25 cellular contexts compared by ENCODE assay signal in genomic region chr5:135873831-135874230, GRCh38. TPM values are rescaled to one million over a fixed set of nuclear protein-coding genes. Genes with fewer than 3 reads are reported as not detected.
"Had no signal": no experiment of that assay in that cellular context is flagged by ENCODE, and none has a peak within 500 bp of the region (broad histone marks: within the 10 kb centered on the region; RNA-seq: fewer than 3 reads in every experiment).

No MANE protein-coding gene starts in this region.

- H3K4me2 ChIP-seq: KMS-11 had no signal

- H3K36me3 Mint-ChIP-seq: activated naive CD8-positive, alpha-beta T cell treated with anti-CD3 and anti-CD28 coated beads, Interleukin-2, amount 10 ng/mL, durations not matched to agents 7 days and 5 days had no signal

- H3K27ac Mint-ChIP-seq: activated CD4-positive, alpha-beta memory T cell treated with anti-CD3 and anti-CD28 coated beads, Interleukin-2, amount 10 ng/mL, durations not matched to agents 7 days and 5 days; activated CD4-positive, alpha-beta T cell treated with anti-CD3 and anti-CD28 coated beads for 36 hours; activated naive CD8-positive, alpha-beta T cell treated with anti-CD3 and anti-CD28 coated beads, Interleukin-2, amount 10 ng/mL, durations not matched to agents 7 days and 5 days; activated T-cell treated with anti-CD3 and anti-CD28 coated beads, Interleukin-2, amount 50 U/mL, for 72 hours had no signal

- H3K27me3 ChIP-seq: adrenal gland had no signal

- H3K27ac ChIP-seq: adrenal gland, coronary artery, KMS-11, SK-N-MC, WERI-Rb-1 had no signal

- H3K4me3 ChIP-seq: adrenal gland, coronary artery, MG63, SK-N-MC had no signal

- ATAC-seq: activated CD4-positive, alpha-beta T cell treated with anti-CD3 and anti-CD28 coated beads for 36 hours; activated T-cell treated with anti-CD3 and anti-CD28 coated beads, Interleukin-2, amount 50 U/mL, for 72 hours had no signal

- H3K4me3 Mint-ChIP-seq: activated CD4-positive, alpha-beta memory T cell treated with anti-CD3 and anti-CD28 coated beads, Interleukin-2, amount 10 ng/mL, durations not matched to agents 7 days and 5 days; activated CD4-positive, alpha-beta T cell treated with anti-CD3 and anti-CD28 coated beads for 36 hours; activated naive CD8-positive, alpha-beta T cell treated with anti-CD3 and anti-CD28 coated beads, Interleukin-2, amount 10 ng/mL, durations not matched to agents 7 days and 5 days; activated T-cell treated with anti-CD3 and anti-CD28 coated beads, Interleukin-2, amount 50 U/mL, for 72 hours had no signal

- H3K4me1 Mint-ChIP-seq: activated CD4-positive, alpha-beta memory T cell treated with anti-CD3 and anti-CD28 coated beads, Interleukin-2, amount 10 ng/mL, durations not matched to agents 7 days and 5 days; activated CD4-positive, alpha-beta T cell treated with anti-CD3 and anti-CD28 coated beads for 36 hours; activated naive CD8-positive, alpha-beta T cell treated with anti-CD3 and anti-CD28 coated beads, Interleukin-2, amount 10 ng/mL, durations not matched to agents 7 days and 5 days had no signal

- H3K4me1 ChIP-seq: adrenal gland had no signal

- H3K9me3 Mint-ChIP-seq: activated CD4-positive, alpha-beta memory T cell treated with anti-CD3 and anti-CD28 coated beads, Interleukin-2, amount 10 ng/mL, durations not matched to agents 7 days and 5 days; activated naive CD8-positive, alpha-beta T cell treated with anti-CD3 and anti-CD28 coated beads, Interleukin-2, amount 10 ng/mL, durations not matched to agents 7 days and 5 days; activated T-cell treated with anti-CD3 and anti-CD28 coated beads, Interleukin-2, amount 50 U/mL, for 72 hours had no signal

- H3K36me3 ChIP-seq: adrenal gland, MG63, WERI-Rb-1 had no signal

- DNase-seq: activated CD4-positive, alpha-beta memory T cell treated with anti-CD3 and anti-CD28 coated beads, Interleukin-2, amount 10 ng/mL, durations not matched to agents 7 days and 5 days; activated CD4-positive, alpha-beta T cell treated with anti-CD3 and anti-CD28 coated beads for 36 hours; activated CD4-positive, alpha-beta T cell treated with anti-CD3 and anti-CD28 coated beads, Interleukin-2, amount 50 U/mL, for 1 hour; activated naive CD4-positive, alpha-beta T cell treated with anti-CD3 and anti-CD28 coated beads, Interleukin-2, amount 50 U/mL, for 16 hours; activated naive CD8-positive, alpha-beta T cell treated with anti-CD3 and anti-CD28 coated beads, Interleukin-2, amount 10 ng/mL, durations not matched to agents 7 days and 5 days; activated T-cell treated with anti-CD3 and anti-CD28 coated beads, Interleukin-2, amount 50 U/mL, for 72 hours; adrenal gland; anterior cingulate cortex; caudate nucleus; MG63; NCI-H1105; NCI-H1436; NCI-H1694 treated with DMSO at 0.1 percent for 48 hours; NCI-H2029 treated with DMSO at 0.1 percent for 48 hours; NCI-H524; SIG-M5; T-helper 1 cell; WERI-Rb-1 had no signal

- H3K9ac ChIP-seq: KMS-11 had no signal

- H3K9me3 ChIP-seq: adrenal gland, MG63 had no signal

RNA-seq across cellular contexts. Expression of gene IL9, which starts 21.8 kb away (rescaled TPM):
- total RNA-seq: activated CD4-positive, alpha-beta memory T cell treated with anti-CD3 and anti-CD28 coated beads, Interleukin-2, amount 10 ng/mL, durations not matched to agents 7 days and 5 days; activated naive CD8-positive, alpha-beta T cell treated with anti-CD3 and anti-CD28 coated beads, Interleukin-2, amount 10 ng/mL, durations not matched to agents 7 days and 5 days; adrenal gland; chondrocyte; RPMI7951 had no signal
- polyA plus RNA-seq: adrenal gland had no signal

RNA-seq across cellular contexts. Expression of gene SLC25A48, which starts 39.4 kb away (rescaled TPM):
- total RNA-seq: activated CD4-positive, alpha-beta memory T cell treated with anti-CD3 and anti-CD28 coated beads, Interleukin-2, amount 10 ng/mL, durations not matched to agents 7 days and 5 days; activated CD4-positive, alpha-beta T cell treated with anti-CD3 and anti-CD28 coated beads for 36 hours; activated CD8-positive, alpha-beta memory T cell treated with anti-CD3 and anti-CD28 coated beads for 36 hours; activated naive CD8-positive, alpha-beta T cell treated with anti-CD3 and anti-CD28 coated beads, Interleukin-2, amount 10 ng/mL, durations not matched to agents 7 days and 5 days; activated T-cell treated with anti-CD3 and anti-CD28 coated beads, Interleukin-2, amount 50 U/mL, for 72 hours; adrenal gland; chondrocyte; RPMI7951; T-helper 2 cell treated with Interferon-gamma antibody and Interleukin-4, amounts not matched to agents 100 ng/mL and 5 ng/mL, for 36 hours had no signal
- polyA plus RNA-seq: adrenal gland had no signal
